1 cellular context compared by ENCODE assay signal in genomic region chr3:39224288-39224687, GRCh38.
TF ChIP-seq lines count a peak whose summit lies in the region.

No MANE protein-coding gene starts in this region.

TF ChIP-seq in SK-N-SH, 30 proteins besides CTCF, POLR2A, EP300 and RAD21 (continued from another document):
- TF ChIP-seq MEF2A (IDR thresholded peaks at IDR 0.05; ENCODE audit: borderline replicate concordance, low read depth): no peak
- TF ChIP-seq EZH2phosphoT487 (IDR thresholded peaks at IDR 0.05; ENCODE audit: borderline replicate concordance, low read depth): no peak
- TF ChIP-seq JUND (IDR thresholded peaks at IDR 0.05): no peak
- TF ChIP-seq TEAD4 (IDR thresholded peaks at IDR 0.05; ENCODE audit: borderline replicate concordance, insufficient read depth): no peak
- no peak for TF ChIP-seq PBX3 (IDR thresholded peaks at IDR 0.05)
- TF ChIP-seq TCF12 (IDR thresholded peaks at IDR 0.05): no peak
